In genomic region chr19:11694533-11695439, GRCh38 we compare ENCODE assay signal across 1 cellular context.
A peak's percentile ranks its signal among the peaks of the same experiment; 100 is the strongest.
TF ChIP-seq lines count a peak whose summit lies in the region.

No MANE protein-coding gene starts in this region.

TF ChIP-seq in H1, 55 proteins besides CTCF, POLR2A, EP300 and RAD21 (continued from another document):
- TF ChIP-seq BRCA1 (IDR thresholded peaks at IDR 0.05; ENCODE audit: low read depth, low read length) = no peak
- no peak for TF ChIP-seq KDM5A (IDR thresholded peaks at IDR 0.05; ENCODE audit: low read length)
- TF ChIP-seq ZNF274 (IDR thresholded peaks at IDR 0.05; ENCODE audit: borderline replicate concordance, extremely low read depth, low read length) = no peak
- no peak for TF ChIP-seq NANOG (IDR thresholded peaks at IDR 0.05; ENCODE audit: insufficient read depth, low read depth, low read length, poor library complexity, severe bottlenecking)
- no peak for TF ChIP-seq CHD7 (IDR thresholded peaks at IDR 0.05; ENCODE audit: insufficient replicate concordance, low read length)
- TF ChIP-seq CEBPB (IDR thresholded peaks at IDR 0.05; ENCODE audit: low read depth, low read length) = no peak
- TF ChIP-seq SAP30 (IDR thresholded peaks at IDR 0.05; ENCODE audit: insufficient read depth, insufficient replicate concordance, low read length) = no peak
- no peak for TF ChIP-seq ATF3 (IDR thresholded peaks at IDR 0.05; ENCODE audit: insufficient read depth, low read depth, low read length)
- TF ChIP-seq USF2 (IDR thresholded peaks at IDR 0.05; ENCODE audit: low read length) = no peak
- TF ChIP-seq RXRA (IDR thresholded peaks at IDR 0.05; ENCODE audit: insufficient read depth, low read depth, low read length) = no peak
- TF ChIP-seq ATF2 (IDR thresholded peaks at IDR 0.05; ENCODE audit: low read length) = no peak
- TF ChIP-seq TAF7 (optimal IDR thresholded peaks at IDR 0.05; ENCODE audit: borderline replicate concordance, low read depth, low read length) = peak; percentile 59
- no peak for TF ChIP-seq BCL11A (IDR thresholded peaks at IDR 0.05; ENCODE audit: low read depth in 2 of 2, low read length in 2 of 2)
- no peak for TF ChIP-seq SRF (IDR thresholded peaks at IDR 0.05; ENCODE audit: low read depth, low read length)
- TF ChIP-seq SP2 (IDR thresholded peaks at IDR 0.05; ENCODE audit: low read length) = peak; percentile 26; the same call in 1 of the 2 replicates
- peak; percentile 73 for TF ChIP-seq POLR2AphosphoS5 (IDR thresholded peaks at IDR 0.05; ENCODE audit: low read depth, low read length)
- TF ChIP-seq SP4 (IDR thresholded peaks at IDR 0.05; ENCODE audit: low read length) = peak; percentile 89
- peak; percentile 69 for TF ChIP-seq CHD2 (IDR thresholded peaks at IDR 0.05; ENCODE audit: low read length)
- no peak for TF ChIP-seq EGR1 (IDR thresholded peaks at IDR 0.05; ENCODE audit: borderline replicate concordance, low read depth, low read length)
- TF ChIP-seq RNF2 (IDR thresholded peaks at IDR 0.05; ENCODE audit: borderline replicate concordance, low read depth, low read length, missing control alignments, poor library complexity, severe bottlenecking) = no peak
- no peak for TF ChIP-seq JUN (IDR thresholded peaks at IDR 0.05; ENCODE audit: low read depth, low read length)
- no peak for TF ChIP-seq SIX5 (IDR thresholded peaks at IDR 0.05; ENCODE audit: low read depth, low read length)
- peak; percentile 79 for TF ChIP-seq TBP (IDR thresholded peaks at IDR 0.05; ENCODE audit: low read depth, low read length)
- TF ChIP-seq PHF8 (conservative IDR thresholded peaks at IDR 0.05; ENCODE audit: low read depth, low read length) = peak; percentile 80
- no peak for TF ChIP-seq GTF2F1 (IDR thresholded peaks at IDR 0.05; ENCODE audit: borderline replicate concordance, low read depth, low read length)
- 0 out of 2 replicates have a peak, but pooled peaks have one; percentile 42 for TF ChIP-seq RBBP5 (IDR thresholded peaks at IDR 0.05; ENCODE audit: borderline replicate concordance, low read depth, low read length)
- TF ChIP-seq SIRT6 (IDR thresholded peaks at IDR 0.05; ENCODE audit: low read length) = no peak
- no peak for TF ChIP-seq FOSL1 (IDR thresholded peaks at IDR 0.05; ENCODE audit: insufficient read depth, low read depth, low read length)
- peak; percentile 63 for TF ChIP-seq CREB1 (IDR thresholded peaks at IDR 0.05)
- no peak for TF ChIP-seq MAX (IDR thresholded peaks at IDR 0.05)
- no peak for TF ChIP-seq TCF12 (IDR thresholded peaks at IDR 0.05; ENCODE audit: low read depth, low read length)
- no peak for TF ChIP-seq ASH2L (IDR thresholded peaks at IDR 0.05; ENCODE audit: low read length)
- no peak for TF ChIP-seq NRF1 (IDR thresholded peaks at IDR 0.05; ENCODE audit: low read depth, low read length)
- peak in 1 of 2 experiments; percentile 52; a peak in 1 of 4 replicates for TF ChIP-seq SIN3A (conservative IDR thresholded peaks at IDR 0.05 in 1 of 2, IDR thresholded peaks at IDR 0.05 in 1 of 2; ENCODE audit: low read depth in 1 of 2, low read length in 2 of 2)
- TF ChIP-seq RFX5 (IDR thresholded peaks at IDR 0.05; ENCODE audit: borderline replicate concordance, low read depth, low read length) = no peak
- TF ChIP-seq E2F6 (IDR thresholded peaks at IDR 0.05) = no peak
- TF ChIP-seq TAF1 (IDR thresholded peaks at IDR 0.05; ENCODE audit: low read depth, low read length) = peak; percentile 88
- TF ChIP-seq YY1 (IDR thresholded peaks at IDR 0.05; ENCODE audit: low read depth, low read length) = no peak
- no peak for TF ChIP-seq TEAD4 (IDR thresholded peaks at IDR 0.05; ENCODE audit: low read depth, low read length)
- no peak for TF ChIP-seq GABPA (IDR thresholded peaks at IDR 0.05; ENCODE audit: borderline replicate concordance, insufficient read depth, low read length)
- no peak for TF ChIP-seq CBX8 (IDR thresholded peaks at IDR 0.05; ENCODE audit: borderline replicate concordance, low read depth, low read length)
- no peak for TF ChIP-seq SUZ12 (IDR thresholded peaks at IDR 0.05; ENCODE audit: low read length)
- TF ChIP-seq JUND (IDR thresholded peaks at IDR 0.05; ENCODE audit: low read length) = no peak
- no peak for TF ChIP-seq HDAC2 (IDR thresholded peaks at IDR 0.05; ENCODE audit: borderline replicate concordance in 1 of 2, low read depth in 2 of 2, low read length in 2 of 2)
- no peak for TF ChIP-seq CTBP2 (IDR thresholded peaks at IDR 0.05; ENCODE audit: borderline replicate concordance, insufficient read depth, insufficient read length, low read length)
- TF ChIP-seq KDM1A (IDR thresholded peaks at IDR 0.05; ENCODE audit: borderline replicate concordance, low read length) = no peak
- peak; percentile 97 for TF ChIP-seq KDM4A (IDR thresholded peaks at IDR 0.05; ENCODE audit: low read depth, low read length, severe bottlenecking)
TF ChIP-seq in H1: peak in this region for 14.
